8 cellular contexts compared by ENCODE assay signal in genomic region chr6:159042824-159043181, GRCh38. TPM values are rescaled to one million over a fixed set of nuclear protein-coding genes. Genes with fewer than 3 reads are reported as not detected.
DNase-seq lines count a peak whose midpoint lies in the region; ATAC-seq, FAIRE-seq and TF ChIP-seq lines count a peak whose summit lies in the region.

No MANE protein-coding gene starts in this region.

- FAIRE-seq in GM12878 (lab: Jason Lieb, UNC): no peak

- no peak overlapping the region for H3K18ac ChIP-seq in IMR-90 (ENCODE audit: low read depth, low read length)

- no peak overlapping the region for H3K14ac ChIP-seq in IMR-90 (replicated peaks; ENCODE audit: low read depth, low read length)

- TF ChIP-seq RAD21 in IMR-90 (IDR thresholded peaks at IDR 0.05; ENCODE audit: low read length) (no peak), GM12878 (IDR thresholded peaks at IDR 0.05; ENCODE audit: insufficient read depth, low read depth, low read length) (no peak)

- no peak overlapping the region for H2AK5ac ChIP-seq in IMR-90 (ENCODE audit: low read depth, low read length)

- H2BK20ac ChIP-seq in IMR-90 (ENCODE audit: low read depth, low read length): no peak overlapping the region

- H3K9me1 ChIP-seq in IMR-90 (ENCODE audit: insufficient read depth, low read length): no peaks in the 10 kb centered on the region

- no peak for DNase-seq in CD4-positive, CD25-positive, alpha-beta regulatory T cell
- DNase-seq in IMR-90: no peak
- DNase-seq in GM12878 (ENCODE audit: low read depth, low spot score): no peak
- DNase-seq in naive thymus-derived CD4-positive, alpha-beta T cell: no peak
- DNase-seq in NCI-H510A treated with DMSO at 0.1 percent for 48 hours (lab: John Stamatoyannopoulos, UW): no peak
- no peak for DNase-seq in NCI-H2227 (lab: John Stamatoyannopoulos, UW; ENCODE audit: unreplicated experiment)
- no peak for DNase-seq in stimulated activated naive CD4-positive, alpha-beta T cell treated with Interleukin-2 at 50 U/mL for 16 hours (lab: John Stamatoyannopoulos, UW)

- H2AFZ ChIP-seq in IMR-90 (replicated peaks; ENCODE audit: low read length, poor library complexity): peak overlapping the region; percentile 55
- no peak overlapping the region for H2AFZ ChIP-seq in GM12878 (ENCODE audit: control insufficient read depth, low read depth, low read length)

- no CpG with 5 or more reads among the region's 5 CpGs for WGBS in IMR-90 (ENCODE audit: extremely low coverage in 2 of 2, insufficient read length in 1 of 2), 2 experiments
- WGBS in GM12878 (ENCODE audit: insufficient coverage, insufficient replicate concordance, low lambda C conversion rate, missing lambda C conversion rate): 2% methylated on average over 5 of the region's 5 CpGs

- no peak for ATAC-seq in CD4-positive, CD25-positive, alpha-beta regulatory T cell (ENCODE audit: low read depth in 2 of 2)
- ATAC-seq in IMR-90 (ENCODE audit: low read depth): no peak
- ATAC-seq in GM12878: no peak
- no peak for ATAC-seq in naive thymus-derived CD4-positive, alpha-beta T cell
- no peak for ATAC-seq in HG02840 (IDR thresholded peaks at IDR 0.05; ENCODE audit: low FRiP score, unreplicated experiment)

- POLR2A ChIA-PET in IMR-90 (lab: Charles Lee; ENCODE audit: unreplicated experiment): no interaction called here
- POLR2A ChIA-PET in GM12878 (lab: Charles Lee): interaction anchor here (0.6 to 5.5 kb wide), 2 partner anchors 34 to 64 kb away, joined by 3 to 79 read pairs; no protein-coding TSS in a partner anchor
- POLR2A ChIA-PET in naive thymus-derived CD4-positive, alpha-beta T cell (lab: Charles Lee): interaction anchor here (0.6 to 13.6 kb wide), 11 partner anchors 14 to 91 kb away, joined by 3 to 267 read pairs (median 6); no protein-coding TSS in a partner anchor

- H3K27ac Mint-ChIP-seq in CD4-positive, CD25-positive, alpha-beta regulatory T cell: peak overlapping the region; percentile 98 to 100 (median 98)
- peak overlapping the region; percentile 94 to 100 (median 98) for H3K27ac Mint-ChIP-seq in naive thymus-derived CD4-positive, alpha-beta T cell

- no peak overlapping the region for H3K4ac ChIP-seq in IMR-90 (ENCODE audit: low read depth, low read length)

- RAD21 ChIA-PET in GM12878 (lab: Charles Lee; ENCODE audit: unreplicated experiment): interaction anchor here (1.2 to 9.6 kb wide), 11 partner anchors 10 to 103 kb away, joined by 3 to 298 read pairs (median 13); partner anchors contain the start of gene RSPH3

- SMC1A ChIA-PET in GM12878 (lab: Charles Lee; ENCODE audit: uncharacterized antibody, unreplicated experiment): interaction anchor here (0.7 to 14.9 kb wide), 15 partner anchors 10 to 93 kb away, joined by 3 to 415 read pairs (median 9); partner anchors contain the start of gene RSPH3

- peak overlapping the region; percentile 100 for H3K4me3 ChIP-seq in CD4-positive, CD25-positive, alpha-beta regulatory T cell (ENCODE audit: low read depth, low read length)
- H3K4me3 ChIP-seq in IMR-90 (ENCODE audit: insufficient read depth, low read depth, low read length) (no peak overlapping the region), GM12878 (peak overlapping the region; percentile 60; the same call in 1 of the 2 replicates)
- peak overlapping the region; percentile 88 for H3K4me3 ChIP-seq in naive thymus-derived CD4-positive, alpha-beta T cell (ENCODE audit: low read length)

- H3K27ac ChIP-seq in CD4-positive, CD25-positive, alpha-beta regulatory T cell (ENCODE audit: insufficient read depth, low read length, poor library complexity, severe bottlenecking): peak overlapping the region; percentile 93
- no peak overlapping the region for H3K27ac ChIP-seq in IMR-90 (ENCODE audit: insufficient read depth, low read length)
- peak overlapping the region; percentile 59; the same call in 1 of the 2 replicates for H3K27ac ChIP-seq in GM12878 (ENCODE audit: control insufficient read depth, insufficient read depth)
- H3K27ac ChIP-seq in naive thymus-derived CD4-positive, alpha-beta T cell (ENCODE audit: low read depth, low read length): peak overlapping the region; percentile 92

- dilution Hi-C loops in IMR-90 (cut with HindIII; ENCODE audit: low sequenced_read_pairs, unreplicated experiment): no loop called here

- no peaks in the 10 kb centered on the region for H3K27me3 ChIP-seq in CD4-positive, CD25-positive, alpha-beta regulatory T cell (ENCODE audit: control insufficient read depth, insufficient read depth, low read length)
- H3K27me3 ChIP-seq in IMR-90 (ENCODE audit: control insufficient read depth, insufficient read depth, low read length): peaks cover 48% of the 10 kb centered on the region
- H3K27me3 ChIP-seq in GM12878 (replicated peaks in 1 of 2; ENCODE audit: control insufficient read depth in 2 of 2, insufficient read depth in 2 of 2, low read length in 1 of 2): no peaks in the 10 kb centered on the region
- H3K27me3 ChIP-seq in naive thymus-derived CD4-positive, alpha-beta T cell (ENCODE audit: control insufficient read depth in 2 of 2, insufficient read depth in 2 of 2, low read length in 2 of 2): no peaks in the 10 kb centered on the region

- TF ChIP-seq POLR2A in IMR-90 (IDR thresholded peaks at IDR 0.05; ENCODE audit: low read depth, low read length) (no peak), GM12878 (IDR thresholded peaks at IDR 0.05; ENCODE audit: low read depth, low read length) (no peak)

- peaks cover 61% of the 10 kb centered on the region for H3K36me3 Mint-ChIP-seq in CD4-positive, CD25-positive, alpha-beta regulatory T cell
- H3K36me3 Mint-ChIP-seq in naive thymus-derived CD4-positive, alpha-beta T cell: peaks cover 17 to 61% (median 58%) of the 10 kb centered on the region in 5 donors

- no peak overlapping the region for H2BK15ac ChIP-seq in IMR-90 (ENCODE audit: low read depth, low read length)

- H2BK120ac ChIP-seq in IMR-90 (ENCODE audit: low read depth, low read length): no peak overlapping the region

- peaks cover 7 to 69% (median 46%) of the 10 kb centered on the region in 4 donors for H3K4me1 Mint-ChIP-seq in CD4-positive, CD25-positive, alpha-beta regulatory T cell
- peaks cover 41 to 68% (median 64%) of the 10 kb centered on the region in 7 donors for H3K4me1 Mint-ChIP-seq in naive thymus-derived CD4-positive, alpha-beta T cell

- TF ChIP-seq CTCF in IMR-90 (conservative IDR thresholded peaks at IDR 0.05; ENCODE audit: low read depth, low read length): no peak
- no peak for TF ChIP-seq CTCF in GM12878 (IDR thresholded peaks at IDR 0.05 in 2 of 3, conservative IDR thresholded peaks at IDR 0.05 in 1 of 3; ENCODE audit: control insufficient read depth in 2 of 3, extremely low read depth in 1 of 3, insufficient read depth in 1 of 3, low read depth in 3 of 3, low read length in 3 of 3)

- no peaks in the 10 kb centered on the region for H3K27me3 Mint-ChIP-seq in CD4-positive, CD25-positive, alpha-beta regulatory T cell
- H3K27me3 Mint-ChIP-seq in naive thymus-derived CD4-positive, alpha-beta T cell: no peaks in the 10 kb centered on the region

- intact Hi-C loops in IMR-90 (cut with micrococcal nuclease): loop anchor here (1.0 kb wide), 2 partner anchors 61 to 91 kb away; no protein-coding TSS in a partner anchor
- intact Hi-C loops in GM12878 (cut with micrococcal nuclease; ENCODE audit: unreplicated experiment): loop anchor here (1.0 to 10.0 kb wide), 4 partner anchors 35 to 932 kb away; no protein-coding TSS in a partner anchor
- intact Hi-C loops in naive thymus-derived CD4-positive, alpha-beta T cell (cut with micrococcal nuclease): loop anchor here (1.0 to 10.0 kb wide), 17 partner anchors 19 to 1221 kb away; partner anchors contain the start of genes EZR (in 1 of the 2), RSPH3 (in 1 of the 2), SNX9 (in 1 of the 2) and WTAP (in 1 of the 2)

- no peak overlapping the region for H4K91ac ChIP-seq in IMR-90 (ENCODE audit: insufficient read depth, low read depth, low read length)

- no peak for TF ChIP-seq EP300 in GM12878 (IDR thresholded peaks at IDR 0.05; ENCODE audit: borderline replicate concordance in 1 of 2, control insufficient read depth in 1 of 2, low read depth in 2 of 2, low read length in 2 of 2)

- H4K20me1 ChIP-seq in IMR-90 (ENCODE audit: insufficient read depth, low read length) (no peaks in the 10 kb centered on the region), GM12878 (ENCODE audit: control insufficient read depth, insufficient read depth) (no peaks in the 10 kb centered on the region)

- H3K9ac ChIP-seq in IMR-90 (ENCODE audit: low read depth, low read length) (no peak overlapping the region), GM12878 (ENCODE audit: control insufficient read depth, insufficient read depth, low read length) (no peak overlapping the region)

- CTCF ChIA-PET in IMR-90 (lab: Yijun Ruan, JAX): interaction anchor here (0.6 to 1.3 kb wide), 5 partner anchors 10 to 64 kb away, joined by 3 to 6 read pairs (median 3); no protein-coding TSS in a partner anchor
- CTCF ChIA-PET in GM12878 (lab: Yijun Ruan, JAX): interaction anchor here (0.8 to 16.7 kb wide), 12 partner anchors 10 to 92 kb away, joined by 3 to 481 read pairs (median 14); partner anchors contain the start of gene RSPH3
- CTCF ChIA-PET in naive thymus-derived CD4-positive, alpha-beta T cell (lab: Charles Lee): interaction anchor here (0.8 to 8.1 kb wide), 9 partner anchors 13 to 92 kb away, joined by 3 to 190 read pairs (median 14); no protein-coding TSS in a partner anchor

- H4K5ac ChIP-seq in IMR-90 (ENCODE audit: low read depth, low read length): no peak overlapping the region

- peaks cover 2% of the 10 kb centered on the region; the same call in 1 of the 2 replicates for H3K79me2 ChIP-seq in GM12878 (ENCODE audit: control insufficient read depth, insufficient read depth, low read length)

- in situ Hi-C loops in IMR-90 (cut with MboI; ENCODE audit: low sequenced_read_pairs) (no loop called here), GM12878 (cut with MboI) (loop anchor here (5.0 kb wide), 1 partner anchor 64 kb away; no protein-coding TSS in a partner anchor)

- peaks cover 66% of the 10 kb centered on the region for H3K4me1 ChIP-seq in CD4-positive, CD25-positive, alpha-beta regulatory T cell (ENCODE audit: control insufficient read depth, insufficient read depth, low read length, poor library complexity, severe bottlenecking)
- H3K4me1 ChIP-seq in IMR-90 (ENCODE audit: control insufficient read depth, insufficient read depth, low read length) (no peaks in the 10 kb centered on the region), GM12878 (ENCODE audit: control insufficient read depth, insufficient read depth, low read length) (peaks cover 41% of the 10 kb centered on the region)
- peaks cover 50 to 58% of the 10 kb centered on the region in 2 donors for H3K4me1 ChIP-seq in naive thymus-derived CD4-positive, alpha-beta T cell (ENCODE audit: control insufficient read depth in 2 of 2, insufficient read depth in 2 of 2, low read length in 2 of 2)

- H3K9me3 Mint-ChIP-seq in CD4-positive, CD25-positive, alpha-beta regulatory T cell: peaks cover 0 to 3% (median 0%) of the 10 kb centered on the region in 7 donors
- H3K9me3 Mint-ChIP-seq in naive thymus-derived CD4-positive, alpha-beta T cell: peaks cover 0 to 4% (median 0%) of the 10 kb centered on the region in 11 donors

- H3K79me1 ChIP-seq in IMR-90 (ENCODE audit: low read depth in 1 of 2, low read length in 2 of 2): no peaks in the 10 kb centered on the region

- no peak overlapping the region for H2BK5ac ChIP-seq in IMR-90 (ENCODE audit: low read depth, low read length, poor library complexity, severe bottlenecking)

- no peak overlapping the region for H4K8ac ChIP-seq in IMR-90 (ENCODE audit: low read depth in 2 of 2, low read length in 2 of 2)

- no peak overlapping the region for H3K23ac ChIP-seq in IMR-90 (ENCODE audit: low read depth, low read length)

- peaks cover 58% of the 10 kb centered on the region for H3K36me3 ChIP-seq in CD4-positive, CD25-positive, alpha-beta regulatory T cell (ENCODE audit: control insufficient read depth, insufficient read depth, low read length)
- H3K36me3 ChIP-seq in IMR-90 (ENCODE audit: control insufficient read depth, insufficient read depth, low read length) (no peaks in the 10 kb centered on the region), GM12878 (ENCODE audit: control insufficient read depth in 2 of 2, insufficient read depth in 2 of 2, low read length in 1 of 2) (peaks cover 8 to 10% of the 10 kb centered on the region in 2 experiments; a peak in 3 of 4 replicates)
- peaks cover 38 to 45% (median 43%) of the 10 kb centered on the region in 3 experiments for H3K36me3 ChIP-seq in naive thymus-derived CD4-positive, alpha-beta T cell (ENCODE audit: control insufficient read depth in 2 of 3, insufficient read depth in 3 of 3, low read length in 3 of 3)

- H3K4me2 ChIP-seq in IMR-90 (ENCODE audit: low read depth, low read length): no peak overlapping the region
- H3K4me2 ChIP-seq in GM12878 (ENCODE audit: control insufficient read depth, insufficient read depth): peak overlapping the region; percentile 75

- no peak overlapping the region for H3K56ac ChIP-seq in IMR-90 (ENCODE audit: extremely low read depth, insufficient read depth, low read length)

- peak overlapping the region; percentile 93 to 100 (median 98) for H3K4me3 Mint-ChIP-seq in CD4-positive, CD25-positive, alpha-beta regulatory T cell
- H3K4me3 Mint-ChIP-seq in naive thymus-derived CD4-positive, alpha-beta T cell: peak overlapping the region; percentile 92 to 100 (median 99)

- no peaks in the 10 kb centered on the region for H3K9me3 ChIP-seq in CD4-positive, CD25-positive, alpha-beta regulatory T cell (ENCODE audit: control insufficient read depth in 2 of 2, low read length in 2 of 2)
- no peaks in the 10 kb centered on the region for H3K9me3 ChIP-seq in IMR-90 (ENCODE audit: control insufficient read depth, insufficient read depth, low read length)
- H3K9me3 ChIP-seq in GM12878 (replicated peaks; ENCODE audit: control insufficient read depth, insufficient read depth, low read length): no peaks in the 10 kb centered on the region; the same call in 1 of the 3 replicates
- no peaks in the 10 kb centered on the region for H3K9me3 ChIP-seq in naive thymus-derived CD4-positive, alpha-beta T cell (ENCODE audit: control insufficient read depth in 2 of 3, low read length in 3 of 3)

- BruUV-seq in IMR-90 (replicated peaks; lab: Mats Ljungman, UMichigan) (no TSS peak), GM12878 (replicated peaks; lab: Mats Ljungman, UMichigan) (TSS peak; percentile 69)

- H2AK9ac ChIP-seq in IMR-90 (replicated peaks; ENCODE audit: low read depth, low read length, poor library complexity): no peak overlapping the region

RNA-seq across cellular contexts. Expression of gene TAGAP, which starts 2.0 kb away (rescaled TPM):
- 330 TPM for total RNA-seq in CD4-positive, CD25-positive, alpha-beta regulatory T cell
- 100 to 1,000 TPM; 105 to 191 (median 161) TPM for polyA plus RNA-seq in CD4-positive, CD25-positive, alpha-beta regulatory T cell
- total RNA-seq in IMR-90 (2012; rRNA removed) (not detected in 2 replicates), GM12878 (2014; rRNA removed) (27.4 and 30.8 TPM in 2 replicates), GM12878 (2014; rRNA removed; fragmentation: Illumina TruSeq; extraction: Trizol) (22.7 and 25.2 TPM in 2 replicates), GM12878 (2021) (27.2 and 28.8 TPM in 2 replicates)
- polyA plus RNA-seq in IMR-90 (2012; rRNA removed) (not detected in 2 replicates), GM12878 (2011; rRNA removed) (12.8 and 15.1 TPM in 2 replicates), GM12878 (2014; fragmentation: Illumina TruSeq; extraction: Trizol) (25.5 and 36.9 TPM in 2 replicates), GM12878 (2014; fragmentation: Nextera tagmentation; extraction: Ambion mirVana) (1 to 10 TPM; 5.3 to 5.4 TPM), GM12878 (2014; rRNA removed) (20.0 and 23.1 TPM in 2 replicates), GM12878 (2016; fragmentation: Nextera tagmentation; extraction: Ambion mirVana) (10 to 100 TPM in 1 of 2 experiments, 1 to 10 TPM in 1; 9.5 to 11.2 TPM)
- not detected in 2 replicates for polyA plus RNA-seq in IMR-90 (2012; cell fraction: cytosol; rRNA removed)
- not detected in 2 replicates for polyA plus RNA-seq in IMR-90 (2012; cell fraction: nucleus; rRNA removed; ENCODE audit: low replicate concordance)
- total RNA-seq in GM12878 (2013; cell fraction: nucleolus; rRNA removed): 12.4 and 13.6 TPM in 2 replicates
- polyA plus RNA-seq in GM12878 (2011; ENCODE audit: low read depth): 1.7 TPM
- polyA plus RNA-seq in GM12878 (2011; cell fraction: cytosol; rRNA removed): 12.5 and 13.0 TPM in 2 replicates
- 23.6 and 25.2 TPM in 2 replicates for polyA plus RNA-seq in GM12878 (2011; cell fraction: nucleus; rRNA removed)
- 1.5 and 3.0 TPM in 2 replicates for polyA plus RNA-seq in GM12878 (2012)
- 32.5 and 38.9 TPM in 2 replicates for polyA minus RNA-seq in GM12878 (2011; rRNA and poly(A)+ RNA removed)
- 11.0 and 12.5 TPM in 2 replicates for polyA minus RNA-seq in GM12878 (2011; cell fraction: cytosol; rRNA and poly(A)+ RNA removed)
- polyA minus RNA-seq in GM12878 (2011; cell fraction: nucleus; rRNA and poly(A)+ RNA removed): 24.4 and 26.3 TPM in 2 replicates
- 100 to 1,000 TPM in 2 of 5 experiments, 10 to 100 TPM in 3; 53.5 to 222 (median 84.0) TPM for total RNA-seq in naive thymus-derived CD4-positive, alpha-beta T cell
- 100 to 1,000 TPM; 151 to 210 TPM for polyA plus RNA-seq in naive thymus-derived CD4-positive, alpha-beta T cell

RNA-seq across cellular contexts. Expression of gene RSPH3, which starts 42.8 kb away (rescaled TPM):
- total RNA-seq in CD4-positive, CD25-positive, alpha-beta regulatory T cell: 1.5 TPM
- polyA plus RNA-seq in CD4-positive, CD25-positive, alpha-beta regulatory T cell: 1 to 10 TPM; 2.0 to 3.4 (median 2.5) TPM
- total RNA-seq in IMR-90 (2012; rRNA removed): 3.0 and 3.3 TPM in 2 replicates
- polyA plus RNA-seq in IMR-90 (2012; rRNA removed): 1.5 and 1.7 TPM in 2 replicates
- polyA plus RNA-seq in IMR-90 (2012; cell fraction: cytosol; rRNA removed): 1.0 TPM in 2 replicates
- polyA plus RNA-seq in IMR-90 (2012; cell fraction: nucleus; rRNA removed; ENCODE audit: low replicate concordance): 1.1 and 2.2 TPM in 2 replicates
- 5.6 and 5.9 TPM in 2 replicates for total RNA-seq in GM12878 (2013; cell fraction: nucleolus; rRNA removed)
- 1.4 and 1.9 TPM in 2 replicates for total RNA-seq in GM12878 (2014; rRNA removed)
- 1.5 and 1.7 TPM in 2 replicates for total RNA-seq in GM12878 (2014; rRNA removed; fragmentation: Illumina TruSeq; extraction: Trizol)
- 2.2 and 3.2 TPM in 2 replicates for total RNA-seq in GM12878 (2021)
- polyA plus RNA-seq in GM12878 (2011; ENCODE audit: low read depth): 0.62 TPM
- polyA plus RNA-seq in GM12878 (2011; rRNA removed): 1.1 TPM in 2 replicates
- 0.49 and 0.50 TPM in 2 replicates for polyA plus RNA-seq in GM12878 (2011; cell fraction: cytosol; rRNA removed)
- polyA plus RNA-seq in GM12878 (2011; cell fraction: nucleus; rRNA removed): 1.0 and 1.5 TPM in 2 replicates
- 1.1 and 1.6 TPM in 2 replicates for polyA plus RNA-seq in GM12878 (2012)
- polyA plus RNA-seq in GM12878 (2014; fragmentation: Illumina TruSeq; extraction: Trizol): 1.6 and 2.3 TPM in 2 replicates
- under 1 TPM; 0.40 to 0.51 TPM for polyA plus RNA-seq in GM12878 (2014; fragmentation: Nextera tagmentation; extraction: Ambion mirVana)
- 0.90 and 1.1 TPM in 2 replicates for polyA plus RNA-seq in GM12878 (2014; rRNA removed)
- polyA plus RNA-seq in GM12878 (2016; fragmentation: Nextera tagmentation; extraction: Ambion mirVana): 1 to 10 TPM; 3.0 to 3.5 TPM
- polyA minus RNA-seq in GM12878 (2011; rRNA and poly(A)+ RNA removed): 1.2 and 2.8 TPM in 2 replicates
- 1.0 and 1.1 TPM in 2 replicates for polyA minus RNA-seq in GM12878 (2011; cell fraction: cytosol; rRNA and poly(A)+ RNA removed)
- polyA minus RNA-seq in GM12878 (2011; cell fraction: nucleus; rRNA and poly(A)+ RNA removed): 0.97 and 1.2 TPM in 2 replicates
- 1 to 10 TPM; 1.3 to 3.6 (median 2.7) TPM for total RNA-seq in naive thymus-derived CD4-positive, alpha-beta T cell
- 1 to 10 TPM; 2.1 to 2.4 TPM for polyA plus RNA-seq in naive thymus-derived CD4-positive, alpha-beta T cell

Comparison
In these comparisons a context has a peak if more than half of its experiments do, and no peak if none do; other contexts are left out.
1. RNA of gene TAGAP, which starts 2.0 kb away (total RNA-seq): 330 TPM in CD4-positive, CD25-positive, alpha-beta regulatory T cell (single experiment), 53.5 to 222 TPM in naive thymus-derived CD4-positive, alpha-beta T cell and 12.4 to 30.8 TPM in GM12878; not detected in IMR-90; every median in the first group is over 10 times any median in the second.